11 cellular contexts compared by ENCODE assay signal in the genomic region with DNA sequence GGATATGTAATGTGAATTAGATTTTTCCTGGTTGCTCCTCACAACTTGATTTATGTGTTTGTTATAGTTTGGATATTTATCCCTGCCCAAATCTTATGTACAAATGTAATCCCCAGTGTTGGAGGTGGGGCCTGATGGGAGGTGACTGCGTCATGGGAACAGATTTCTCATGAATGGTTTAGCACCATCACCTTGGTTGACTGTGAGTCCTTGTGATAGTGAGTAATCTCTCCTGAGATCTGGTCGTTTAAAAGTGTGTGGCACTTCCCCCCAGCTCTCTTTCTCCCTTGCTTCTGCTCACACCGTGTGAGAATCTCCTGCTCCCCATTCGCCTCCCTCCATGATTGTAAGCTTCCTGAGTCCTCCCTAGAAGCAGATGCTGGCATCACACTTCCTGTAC. TPM values are rescaled to one million over a fixed set of nuclear protein-coding genes. Genes with fewer than 3 reads are reported as not detected.
DNase-seq lines count a peak whose midpoint lies in the region; ATAC-seq and TF ChIP-seq lines count a peak whose summit lies in the region.
"Had no signal": no experiment of that assay in that cellular context is flagged by ENCODE, and none has a peak within 500 bp of the region (broad histone marks: within the 10 kb centered on the region; RNA-seq: fewer than 3 reads in every experiment).

No MANE protein-coding gene starts in this region.

- peaks cover 5% of the 10 kb centered on the region for H3K27me3 Mint-ChIP-seq in CD4-positive, alpha-beta T cell
- H3K27me3 Mint-ChIP-seq in neural crest cell (ENCODE audit: low read depth) (peaks cover 31% of the 10 kb centered on the region), H9 (ENCODE audit: low read depth) (peaks cover 57% of the 10 kb centered on the region)

- no peaks in the 10 kb centered on the region for H3K9me2 ChIP-seq in PC-3 (replicated peaks; ENCODE audit: low read length)

- no peak for TF ChIP-seq CTCF in CD4-positive, alpha-beta T cell (IDR thresholded peaks at IDR 0.05)
- TF ChIP-seq CTCF in PC-3 (conservative IDR thresholded peaks at IDR 0.05; ENCODE audit: low read depth, low read length): no peak
- TF ChIP-seq CTCF in neural crest cell (conservative IDR thresholded peaks at IDR 0.05): no peak
- TF ChIP-seq CTCF in H9 (conservative IDR thresholded peaks at IDR 0.05): no peak

- no TSS peak for BruUV-seq in PC-3 (replicated peaks; lab: Mats Ljungman, UMichigan)

- peak overlapping the region; percentile 82 for H3K4me3 ChIP-seq in PC-3 (ENCODE audit: low read length)

- H3K9me3 ChIP-seq in CD4-positive, alpha-beta T cell (ENCODE audit: control insufficient read depth, low read length): no peaks in the 10 kb centered on the region
- H3K9me3 ChIP-seq in PC-3 (ENCODE audit: low read length) (no peaks in the 10 kb centered on the region), H9 (ENCODE audit: control insufficient read depth, low read depth, low read length) (no peaks in the 10 kb centered on the region)

- no peak overlapping the region for H2AFZ ChIP-seq in PC-3 (ENCODE audit: low read length)
- H2AFZ ChIP-seq in H9 (ENCODE audit: low read length): no peak overlapping the region

- intact Hi-C loops in CD4-positive, alpha-beta T cell (cut with DNase I, micrococcal nuclease): loop anchor here in 1 of 2 experiments (5.0 kb wide), 1 partner anchor 51 kb away; the partner anchor contains the start of genes NCBP2L and TSC22D3
- intact Hi-C loops in PC-3 (cut with micrococcal nuclease): no loop called here
- intact Hi-C loops in posterior vena cava (cut with DNase I): no loop called here

- POLR2A ChIA-PET in CD4-positive, alpha-beta T cell (lab: Charles Lee): no interaction called here
- POLR2A ChIA-PET in PC-3 (lab: Charles Lee; ENCODE audit: unreplicated experiment): no interaction called here

- H3K79me2 ChIP-seq in PC-3 (ENCODE audit: low read length): peaks cover 63% of the 10 kb centered on the region
- no peaks in the 10 kb centered on the region for H3K79me2 ChIP-seq in H9 (ENCODE audit: insufficient read depth, low read length)

- peak overlapping the region; percentile 15 for H3K27ac Mint-ChIP-seq in CD4-positive, alpha-beta T cell
- H3K27ac Mint-ChIP-seq in neural crest cell (ENCODE audit: unreplicated experiment) (no peak overlapping the region), H9 (no peak overlapping the region; a peak in 1 of 7 replicates)

- H3K36me3 ChIP-seq in PC-3 (ENCODE audit: low read depth, low read length): no peaks in the 10 kb centered on the region

- H3K23ac ChIP-seq in H9 (ENCODE audit: insufficient read length, low read depth, low read length): no peak overlapping the region

- CTCF ChIA-PET in CD4-positive, alpha-beta T cell (lab: Charles Lee): interaction anchor here (1.0 kb wide), 1 partner anchor 155 kb away, joined by 5 read pairs; no protein-coding TSS in a partner anchor
- CTCF ChIA-PET in PC-3 (lab: Charles Lee): no interaction called here

- H3K9me3 Mint-ChIP-seq in CD4-positive, alpha-beta T cell: no peaks in the 10 kb centered on the region
- peaks cover 3% of the 10 kb centered on the region for H3K9me3 Mint-ChIP-seq in neural crest cell
- H3K9me3 Mint-ChIP-seq in H9: peaks cover 0 to 41% of the 10 kb centered on the region in 2 experiments; a peak in 4 of 5 replicates

- H4K5ac ChIP-seq in H9 (ENCODE audit: insufficient read length, low read depth, low read length): no peak overlapping the region

- peak overlapping the region; percentile 46 for H3K4me3 Mint-ChIP-seq in CD4-positive, alpha-beta T cell
- H3K4me3 Mint-ChIP-seq in neural crest cell (peak overlapping the region; percentile 79), H9 (no peak overlapping the region)

- WGBS in H9 (ENCODE audit: extremely low coverage, insufficient read length, low lambda C conversion rate): no CpG with 5 or more reads among the region's 4 CpGs

- no peak overlapping the region for H3K14ac ChIP-seq in H9 (ENCODE audit: insufficient read depth, low read length)

- H3K27ac ChIP-seq in CD4-positive, alpha-beta T cell (ENCODE audit: low read depth, low read length): no peak overlapping the region
- no peak overlapping the region for H3K27ac ChIP-seq in PC-3 (ENCODE audit: low read length)
- H3K27ac ChIP-seq in H9 (ENCODE audit: insufficient read length, low read depth, low read length): no peak overlapping the region

- no peak overlapping the region for H2BK12ac ChIP-seq in H9 (ENCODE audit: insufficient read length, low read depth, low read length)

- no peak overlapping the region for H4K8ac ChIP-seq in H9 (replicated peaks; ENCODE audit: insufficient read length, low read depth, low read length)

- H3K9ac ChIP-seq in PC-3 (ENCODE audit: low read length) (no peak overlapping the region), H9 (ENCODE audit: extremely low read depth, insufficient read length, low read length) (no peak overlapping the region)

- no peaks in the 10 kb centered on the region for H3K36me3 Mint-ChIP-seq in CD4-positive, alpha-beta T cell (ENCODE audit: low read depth)
- H3K36me3 Mint-ChIP-seq in neural crest cell (ENCODE audit: low read depth) (no peaks in the 10 kb centered on the region), H9 (ENCODE audit: insufficient read depth in 1 of 3, low read depth in 3 of 3) (no peaks in the 10 kb centered on the region; a peak in 1 of 7 replicates)

- H2BK15ac ChIP-seq in H9 (ENCODE audit: low read depth, low read length): no peak overlapping the region

- no peak overlapping the region for H2AK5ac ChIP-seq in H9 (ENCODE audit: insufficient read length, low read length)

- no peak for ATAC-seq in CD4-positive, alpha-beta T cell (ENCODE audit: poor library complexity)
- no peak for ATAC-seq in PC-3
- no peak for ATAC-seq in HG02798 (IDR thresholded peaks at IDR 0.05; ENCODE audit: poor library complexity, unreplicated experiment)

- H3K18ac ChIP-seq in H9 (ENCODE audit: insufficient read length, low read depth, low read length): no peak overlapping the region

- no peak overlapping the region for H3K56ac ChIP-seq in H9 (ENCODE audit: insufficient read length, low read depth, low read length)

- H4K20me1 ChIP-seq in PC-3 (ENCODE audit: low read length) (no peaks in the 10 kb centered on the region), H9 (ENCODE audit: control insufficient read depth, insufficient read depth, insufficient read length) (no peaks in the 10 kb centered on the region)

- H3K4me2 ChIP-seq in PC-3 (ENCODE audit: low read length) (peak overlapping the region; percentile 91), H9 (ENCODE audit: insufficient read depth, insufficient read length, low read length) (no peak overlapping the region)

- H4K91ac ChIP-seq in H9 (ENCODE audit: insufficient read length, low read depth, low read length): no peak overlapping the region

- no peak overlapping the region for H3K4ac ChIP-seq in H9 (ENCODE audit: low read depth, low read length)

- no peaks in the 10 kb centered on the region for H3F3A ChIP-seq in PC-3 (ENCODE audit: low read length, unreplicated experiment)

- no peak overlapping the region for H2BK20ac ChIP-seq in H9 (ENCODE audit: low read depth, low read length, poor library complexity, severe bottlenecking)

- H3K27me3 ChIP-seq in CD4-positive, alpha-beta T cell (ENCODE audit: control insufficient read depth, insufficient read depth, low read length): no peaks in the 10 kb centered on the region
- H3K27me3 ChIP-seq in PC-3 (ENCODE audit: low read length): no peaks in the 10 kb centered on the region
- peaks cover 10% of the 10 kb centered on the region; the same call in 1 of the 2 replicates for H3K27me3 ChIP-seq in H9 (ENCODE audit: insufficient read depth, low read length)

- H2BK120ac ChIP-seq in H9 (ENCODE audit: low read depth, low read length, poor library complexity, severe bottlenecking): no peak overlapping the region

- no peaks in the 10 kb centered on the region for H3K79me1 ChIP-seq in H9 (ENCODE audit: insufficient read depth, low read depth, low read length, poor library complexity, severe bottlenecking)

- no peak for DNase-seq in CD4-positive, alpha-beta T cell
- no peak for DNase-seq in PC-3
- DNase-seq in dermis blood vessel endothelial cell: peak; percentile 8
- no peak for DNase-seq in neural crest cell (ENCODE audit: low read depth, low spot score)
- no peak for DNase-seq in NCI-H2107 (lab: John Stamatoyannopoulos, UW)
- DNase-seq in H9: no peak
- no peak for DNase-seq in posterior vena cava (ENCODE audit: low spot score)
- DNase-seq: NCI-H2227 treated with DMSO at 0.1 percent for 48 hours; stimulated activated naive CD4-positive, alpha-beta T cell treated with Interleukin-2 at 50 U/mL for 16 hours had no signal

- peaks cover 60% of the 10 kb centered on the region for H3K4me1 Mint-ChIP-seq in CD4-positive, alpha-beta T cell (ENCODE audit: low read depth)
- peaks cover 15% of the 10 kb centered on the region for H3K4me1 Mint-ChIP-seq in neural crest cell
- H3K4me1 Mint-ChIP-seq in H9: peaks cover 7 to 10% of the 10 kb centered on the region in 2 experiments; a peak in 2 of 4 replicates

- H2BK5ac ChIP-seq in H9 (ENCODE audit: insufficient read length, low read length): no peak overlapping the region

- H3K23me2 ChIP-seq in H9 (ENCODE audit: insufficient read length, low read depth, low read length, poor library complexity, severe bottlenecking): peaks cover 8% of the 10 kb centered on the region

- no peak overlapping the region for H3T11ph ChIP-seq in H9 (ENCODE audit: low read length)

- H3K4me1 ChIP-seq in PC-3 (ENCODE audit: insufficient read depth, low read length): peaks cover 14% of the 10 kb centered on the region
- H3K4me1 ChIP-seq in H9 (ENCODE audit: insufficient read depth, low read length): no peaks in the 10 kb centered on the region

RNA-seq across cellular contexts. Expression of gene MID2, which starts 2.2 kb away (rescaled TPM):
- total RNA-seq in CD4-positive, alpha-beta T cell: 10 to 100 TPM; 15.7 to 16.9 TPM
- total RNA-seq in PC-3 (2014; rRNA removed) (19.2 and 23.2 TPM in 2 replicates), dermis blood vessel endothelial cell (114 and 159 TPM in 2 replicates), neural crest cell (5.1 and 5.5 TPM in 2 replicates), H9 (2021) (1.3 and 1.6 TPM in 2 replicates), posterior vena cava (10 to 100 TPM; 32.1 to 43.4 TPM)

RNA-seq across cellular contexts. Expression of gene NCBP2L, which starts 50.3 kb away (rescaled TPM):
- total RNA-seq in CD4-positive, alpha-beta T cell: not detected
- total RNA-seq in PC-3 (2014; rRNA removed): not detected in 2 replicates
- total RNA-seq in dermis blood vessel endothelial cell: not detected in 2 replicates
- total RNA-seq in neural crest cell: not detected in 2 replicates
- not detected in 2 replicates for total RNA-seq in H9 (2021)
- not detected for total RNA-seq in posterior vena cava
- total RNA-seq: M059J had no signal

RNA-seq across cellular contexts. Expression of gene TSC22D3, which starts 52.3 kb away (rescaled TPM):
- 1,000 to 10,000 TPM; 3,132 to 3,144 TPM for total RNA-seq in CD4-positive, alpha-beta T cell
- total RNA-seq in PC-3 (2014; rRNA removed) (17.8 and 18.1 TPM in 2 replicates), dermis blood vessel endothelial cell (51.6 and 56.3 TPM in 2 replicates), neural crest cell (22.3 and 23.2 TPM in 2 replicates), H9 (2021) (10.5 and 11.5 TPM in 2 replicates), posterior vena cava (100 to 1,000 TPM; 187 to 309 TPM)

Comparison
In these comparisons a context has a peak if more than half of its experiments do, and no peak if none do; other contexts are left out.
1. H3K4me3 Mint-ChIP-seq: peak in CD4-positive, alpha-beta T cell (single experiment) and neural crest cell (single experiment); none in H9 (0 of 2).
2. RNA of gene TSC22D3, which starts 52.3 kb away (total RNA-seq): 3,132 to 3,144 TPM in CD4-positive, alpha-beta T cell; 187 to 309 TPM in posterior vena cava, 51.6 to 56.3 TPM in dermis blood vessel endothelial cell, 22.3 to 23.2 TPM in neural crest cell, 17.8 to 18.1 TPM in PC-3 and 10.5 to 11.5 TPM in H9; every median in the first group is over 10 times any median in the second.